8 cellular contexts compared by ENCODE assay signal in genomic region chr12:63779498-63780481, GRCh38. TPM values are rescaled to one million over a fixed set of nuclear protein-coding genes. Genes with fewer than 3 reads are reported as not detected.
A peak's percentile ranks its signal among the peaks of the same experiment; 100 is the strongest.
DNase-seq lines count a peak whose midpoint lies in the region; ATAC-seq and TF ChIP-seq lines count a peak whose summit lies in the region.

Gene RXYLT1 (plus strand): TSS chr12:63779909. CDS start chr12:63779961, 52 bp downstream.

- peak within 1 kb of the TSS; percentile 81 for H3K4me3 ChIP-seq in osteoblast (ENCODE audit: insufficient read depth, low read length)
- peak within 1 kb of the TSS; percentile 87 for H3K4me3 ChIP-seq in thoracic aorta

- ATAC-seq in activated naive CD4-positive, alpha-beta T cell treated with anti-CD3 and anti-CD28 coated beads, Interleukin-2, amount 50 U/mL, for 72 hours, result peak; percentile 95
- ATAC-seq in thoracic aorta (ENCODE audit: insufficient number of reproducible peaks, low FRiP score, low read depth), result peak; percentile 93

- POLR2A ChIA-PET in GM10248 (lab: Yijun Ruan, JAX), result no interaction called here

- no peaks in the 10 kb centered on the region for H4K20me1 ChIP-seq in osteoblast (ENCODE audit: insufficient read depth, low read length)

- H3K27ac Mint-ChIP-seq in HFFc6, result peak within 1 kb of the TSS; percentile 95
- H3K27ac Mint-ChIP-seq in activated naive CD4-positive, alpha-beta T cell treated with anti-CD3 and anti-CD28 coated beads, Interleukin-2, amount 50 U/mL, for 72 hours, result peak within 1 kb of the TSS; percentile 95 to 97

- peak within 1 kb of the TSS; percentile 84 for H3K4me2 ChIP-seq in osteoblast (ENCODE audit: insufficient read depth, low read length)

- no peak for TF ChIP-seq CTCF in GM10248 (IDR thresholded peaks at IDR 0.05; ENCODE audit: control extremely low read depth, extremely low read depth, low read depth, missing control alignments)
- TF ChIP-seq CTCF in HFFc6 (IDR thresholded peaks at IDR 0.05), result peak; percentile 21; the same call in 1 of the 2 replicates
- no peak for TF ChIP-seq CTCF in osteoblast (IDR thresholded peaks at IDR 0.05; ENCODE audit: extremely low read depth, low read depth, low read length)
- no peak for TF ChIP-seq CTCF in thoracic aorta (IDR thresholded peaks at IDR 0.05)

- peak; percentile 96 for DNase-seq in GM10248 (ENCODE audit: extremely low spot score)
- DNase-seq in HFFc6, result peak; percentile 67
- peak; percentile 82 for DNase-seq in NAMALWA (ENCODE audit: low spot score)
- peak; percentile 4 for DNase-seq in SKM-1 (lab: John Stamatoyannopoulos, UW; ENCODE audit: unreplicated experiment)
- DNase-seq in activated naive CD4-positive, alpha-beta T cell treated with anti-CD3 and anti-CD28 coated beads, Interleukin-2, amount 50 U/mL, for 72 hours (ENCODE audit: low spot score in 2 of 2), result peak; percentile 78 to 85
- DNase-seq in glomerular endothelial cell (ENCODE audit: extremely low read depth, low read depth, low spot score), result no peak
- peak; percentile 96 for DNase-seq in osteoblast (ENCODE audit: insufficient read length, low spot score, missing footprints)
- peak; percentile 24 for DNase-seq in thoracic aorta (ENCODE audit: low spot score)

- H3K4me1 ChIP-seq in osteoblast (ENCODE audit: insufficient read depth, low read length) (peaks cover 10% of the 10 kb centered on the region), thoracic aorta (ENCODE audit: control insufficient read depth in 1 of 2, low read depth in 2 of 2) (peaks cover 6 to 13% of the 10 kb centered on the region in 2 donors)

- peaks cover 6% of the 10 kb centered on the region for H3K27me3 Mint-ChIP-seq in HFFc6 (ENCODE audit: insufficient read depth)

- H3K27me3 ChIP-seq in osteoblast (ENCODE audit: insufficient read depth, low read length) (peaks cover 13% of the 10 kb centered on the region), thoracic aorta (replicated peaks; ENCODE audit: insufficient read depth) (no peaks in the 10 kb centered on the region)

- no peaks in the 10 kb centered on the region for H3K9me3 Mint-ChIP-seq in HFFc6
- no peaks in the 10 kb centered on the region for H3K9me3 Mint-ChIP-seq in activated naive CD4-positive, alpha-beta T cell treated with anti-CD3 and anti-CD28 coated beads, Interleukin-2, amount 50 U/mL, for 72 hours

- H3K4me3 Mint-ChIP-seq in HFFc6, result peak within 1 kb of the TSS; percentile 98

- H3K36me3 ChIP-seq in osteoblast (ENCODE audit: insufficient read depth, low read length), result peaks cover 19% of the 10 kb centered on the region
- peaks cover 3% of the 10 kb centered on the region for H3K36me3 ChIP-seq in thoracic aorta

- peaks cover 4% of the 10 kb centered on the region for H3K79me2 ChIP-seq in osteoblast (ENCODE audit: insufficient read depth, low read length)

- H2AFZ ChIP-seq in osteoblast (ENCODE audit: low read length), result peak within 1 kb of the TSS; percentile 98

- H3K27ac ChIP-seq in osteoblast (ENCODE audit: low read depth, low read length), result peak within 1 kb of the TSS; percentile 80
- peak within 1 kb of the TSS; percentile 87 for H3K27ac ChIP-seq in thoracic aorta

- H3K9me3 ChIP-seq in osteoblast (ENCODE audit: low read depth, low read length) (no peaks in the 10 kb centered on the region), thoracic aorta (no peaks in the 10 kb centered on the region)

- peaks cover 26% of the 10 kb centered on the region; the same call in 1 of the 2 replicates for H3K36me3 Mint-ChIP-seq in HFFc6 (ENCODE audit: low read depth)
- H3K36me3 Mint-ChIP-seq in activated naive CD4-positive, alpha-beta T cell treated with anti-CD3 and anti-CD28 coated beads, Interleukin-2, amount 50 U/mL, for 72 hours, result peaks cover 23 to 34% of the 10 kb centered on the region in 2 donors

- CTCF ChIA-PET in GM10248 (lab: Yijun Ruan, JAX), result no interaction called here

- peaks cover 13% of the 10 kb centered on the region for H3K4me1 Mint-ChIP-seq in HFFc6 (ENCODE audit: low read depth)

RNA-seq across cellular contexts. Expression of gene RXYLT1, which starts in this region (rescaled TPM):
- total RNA-seq in HFFc6 (2021; fragmentation: NEBNext Ultra II Directional; extraction: Animal tissue kit (Norgen Biotek cat#: 25700)), result 10 to 100 TPM; 15.3 to 17.9 (median 16.7) TPM
- 10 to 100 TPM in 1 of 2 donors, 1 to 10 TPM in 1; 7.9 to 13.4 TPM for total RNA-seq in activated naive CD4-positive, alpha-beta T cell treated with anti-CD3 and anti-CD28 coated beads, Interleukin-2, amount 50 U/mL, for 72 hours
- total RNA-seq in glomerular endothelial cell (13.5 and 17.8 TPM in 2 replicates), osteoblast (14.5 and 16.5 TPM in 2 replicates), thoracic aorta (10 to 100 TPM in 1 of 2 donors, 1 to 10 TPM in 1; 8.9 to 18.5 TPM)
